In the genomic region with DNA sequence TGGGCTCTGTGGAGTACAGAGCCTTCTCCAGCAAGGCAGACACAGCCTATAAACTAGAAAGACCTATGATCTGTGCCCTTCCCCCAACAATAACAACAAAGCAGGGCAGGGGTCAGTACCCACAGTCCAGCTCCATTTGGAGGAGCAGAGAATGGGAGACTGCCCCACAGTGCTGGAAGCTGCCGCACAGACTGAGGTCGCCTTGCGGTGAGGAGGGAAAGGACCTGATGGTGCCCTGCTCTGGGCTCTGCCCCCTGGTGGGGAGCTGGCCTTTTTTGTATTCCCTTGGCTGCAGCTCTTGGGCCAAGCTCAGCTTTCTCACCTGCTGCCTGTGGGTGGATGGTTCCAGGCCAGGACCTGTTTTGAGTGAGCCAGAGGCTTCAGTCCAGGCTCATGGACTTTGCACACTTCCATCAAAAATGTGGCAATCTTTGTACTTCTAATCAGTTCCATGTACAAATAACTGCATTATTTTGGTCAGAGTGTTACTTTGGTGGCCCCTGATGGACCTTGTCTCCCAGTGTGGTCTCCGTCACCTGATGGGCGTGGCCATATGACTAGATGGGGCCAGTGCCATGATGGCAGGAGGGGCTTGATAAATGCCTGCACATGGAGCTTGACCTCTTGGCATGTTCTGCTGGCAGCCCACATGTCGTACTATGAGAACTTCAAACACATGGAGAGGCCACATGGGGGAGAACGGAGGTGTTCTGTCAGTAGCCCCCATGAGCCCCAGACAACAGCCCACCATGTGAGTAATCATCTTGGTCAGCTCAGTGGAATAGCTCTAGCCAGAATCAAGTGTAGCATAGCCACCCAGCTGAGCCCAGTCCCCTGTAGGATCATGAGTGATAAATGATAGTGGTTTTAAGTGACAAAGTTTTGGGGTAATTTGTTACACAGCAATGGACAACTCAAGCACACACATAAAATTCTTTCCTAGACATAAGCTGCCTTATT, we compare ENCODE assay signal across 1 cellular context.
A peak's percentile ranks its signal among the peaks of the same experiment; 100 is the strongest.
TF ChIP-seq lines count a peak whose summit lies in the region.

No MANE protein-coding gene starts in this region.

TF ChIP-seq in HepG2, 621 proteins besides CTCF, POLR2A, EP300 and RAD21 (continued from another document and continues in another):
- TF ChIP-seq ZFYVE20 (CRISPR knock-in tag; IDR thresholded peaks at IDR 0.05; ENCODE audit: borderline replicate concordance, low read depth) (no peak), ZNF883 (CRISPR knock-in tag; IDR thresholded peaks at IDR 0.05; ENCODE audit: not compliant biosample characterization) (peak; percentile 71), PTBP1 (IDR thresholded peaks at IDR 0.05; ENCODE audit: low read depth, low read length, poor library complexity, severe bottlenecking) (no peak), NRL (CRISPR knock-in tag; IDR thresholded peaks at IDR 0.05; ENCODE audit: borderline replicate concordance) (peak; percentile 78; the same call in 1 of the 2 replicates), REPIN1 (CRISPR knock-in tag; IDR thresholded peaks at IDR 0.05; ENCODE audit: borderline replicate concordance, low read depth) (peak; percentile 83), ZNF724P (CRISPR knock-in tag; IDR thresholded peaks at IDR 0.05; ENCODE audit: borderline replicate concordance) (no peak), SUZ12 (IDR thresholded peaks at IDR 0.05; ENCODE audit: low read depth, low read length) (no peak), NR2C2 (CRISPR knock-in tag; IDR thresholded peaks at IDR 0.05; ENCODE audit: borderline replicate concordance) (peak; percentile 67; the same call in 1 of the 2 replicates), SOX5 (CRISPR knock-in tag; IDR thresholded peaks at IDR 0.05; ENCODE audit: borderline replicate concordance) (peak; percentile 66), ONECUT2 (CRISPR knock-in tag; IDR thresholded peaks at IDR 0.05) (no peak), IRF2 (CRISPR knock-in tag; IDR thresholded peaks at IDR 0.05) (peak; percentile 68; the same call in 1 of the 2 replicates), RORA (CRISPR knock-in tag; IDR thresholded peaks at IDR 0.05) (no peak), NONO (IDR thresholded peaks at IDR 0.05) (no peak), NONO (CRISPR knock-in tag; conservative IDR thresholded peaks at IDR 0.05) (peak; percentile 81), CEBPG (CRISPR knock-in tag; IDR thresholded peaks at IDR 0.05) (peak; percentile 79), HDAC1 (CRISPR knock-in tag; IDR thresholded peaks at IDR 0.05) (peak; percentile 72), ZNF549 (CRISPR knock-in tag; IDR thresholded peaks at IDR 0.05) (no peak), PRMT3 (CRISPR knock-in tag; IDR thresholded peaks at IDR 0.05; ENCODE audit: borderline replicate concordance, low read depth) (peak; percentile 86; the same call in 1 of the 2 replicates), GATAD1 (CRISPR knock-in tag; IDR thresholded peaks at IDR 0.05) (peak; percentile 56), POGZ (CRISPR knock-in tag; IDR thresholded peaks at IDR 0.05) (peak; percentile 77), ZNF33A (CRISPR knock-in tag; IDR thresholded peaks at IDR 0.05; ENCODE audit: borderline replicate concordance) (no peak), SAP130 (CRISPR knock-in tag; IDR thresholded peaks at IDR 0.05; ENCODE audit: low read depth) (peak; percentile 66), ZBTB7B (CRISPR knock-in tag; IDR thresholded peaks at IDR 0.05) (no peak; the same call in 1 of the 2 replicates), PHF21A (CRISPR knock-in tag; IDR thresholded peaks at IDR 0.05) (peak; percentile 71; the same call in 1 of the 2 replicates), KLF15 (CRISPR knock-in tag; IDR thresholded peaks at IDR 0.05; ENCODE audit: borderline replicate concordance) (no peak), NFE2L2 (IDR thresholded peaks at IDR 0.05; ENCODE audit: low read length) (no peak), MAFK (conservative IDR thresholded peaks at IDR 0.05 in 1 of 2, IDR thresholded peaks at IDR 0.05 in 1 of 2; ENCODE audit: low read length in 2 of 2) (no peak), ZNF234 (CRISPR knock-in tag; conservative IDR thresholded peaks at IDR 0.05) (no peak)
- TF ChIP-seq, protein P1, sequence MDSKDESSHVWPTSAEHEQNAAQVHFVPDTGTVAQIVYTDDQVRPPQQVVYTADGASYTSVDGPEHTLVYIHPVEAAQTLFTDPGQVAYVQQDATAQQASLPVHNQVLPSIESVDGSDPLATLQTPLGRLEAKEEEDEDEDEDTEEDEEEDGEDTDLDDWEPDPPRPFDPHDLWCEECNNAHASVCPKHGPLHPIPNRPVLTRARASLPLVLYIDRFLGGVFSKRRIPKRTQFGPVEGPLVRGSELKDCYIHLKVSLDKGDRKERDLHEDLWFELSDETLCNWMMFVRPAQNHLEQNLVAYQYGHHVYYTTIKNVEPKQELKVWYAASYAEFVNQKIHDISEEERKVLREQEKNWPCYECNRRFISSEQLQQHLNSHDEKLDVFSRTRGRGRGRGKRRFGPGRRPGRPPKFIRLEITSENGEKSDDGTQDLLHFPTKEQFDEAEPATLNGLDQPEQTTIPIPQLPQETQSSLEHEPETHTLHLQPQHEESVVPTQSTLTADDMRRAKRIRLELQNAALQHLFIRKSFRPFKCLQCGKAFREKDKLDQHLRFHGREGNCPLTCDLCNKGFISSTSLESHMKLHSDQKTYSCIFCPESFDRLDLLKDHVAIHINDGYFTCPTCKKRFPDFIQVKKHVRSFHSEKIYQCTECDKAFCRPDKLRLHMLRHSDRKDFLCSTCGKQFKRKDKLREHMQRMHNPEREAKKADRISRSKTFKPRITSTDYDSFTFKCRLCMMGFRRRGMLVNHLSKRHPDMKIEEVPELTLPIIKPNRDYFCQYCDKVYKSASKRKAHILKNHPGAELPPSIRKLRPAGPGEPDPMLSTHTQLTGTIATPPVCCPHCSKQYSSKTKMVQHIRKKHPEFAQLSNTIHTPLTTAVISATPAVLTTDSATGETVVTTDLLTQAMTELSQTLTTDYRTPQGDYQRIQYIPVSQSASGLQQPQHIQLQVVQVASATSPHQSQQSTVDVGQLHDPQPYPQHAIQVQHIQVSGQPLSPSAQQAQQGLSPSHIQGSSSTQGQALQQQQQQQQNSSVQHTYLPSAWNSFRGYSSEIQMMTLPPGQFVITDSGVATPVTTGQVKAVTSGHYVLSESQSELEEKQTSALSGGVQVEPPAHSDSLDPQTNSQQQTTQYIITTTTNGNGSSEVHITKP (CRISPR knock-in tag; IDR thresholded peaks at IDR 0.05; ENCODE audit: low read depth): peak; percentile 93
- TF ChIP-seq, protein P2, sequence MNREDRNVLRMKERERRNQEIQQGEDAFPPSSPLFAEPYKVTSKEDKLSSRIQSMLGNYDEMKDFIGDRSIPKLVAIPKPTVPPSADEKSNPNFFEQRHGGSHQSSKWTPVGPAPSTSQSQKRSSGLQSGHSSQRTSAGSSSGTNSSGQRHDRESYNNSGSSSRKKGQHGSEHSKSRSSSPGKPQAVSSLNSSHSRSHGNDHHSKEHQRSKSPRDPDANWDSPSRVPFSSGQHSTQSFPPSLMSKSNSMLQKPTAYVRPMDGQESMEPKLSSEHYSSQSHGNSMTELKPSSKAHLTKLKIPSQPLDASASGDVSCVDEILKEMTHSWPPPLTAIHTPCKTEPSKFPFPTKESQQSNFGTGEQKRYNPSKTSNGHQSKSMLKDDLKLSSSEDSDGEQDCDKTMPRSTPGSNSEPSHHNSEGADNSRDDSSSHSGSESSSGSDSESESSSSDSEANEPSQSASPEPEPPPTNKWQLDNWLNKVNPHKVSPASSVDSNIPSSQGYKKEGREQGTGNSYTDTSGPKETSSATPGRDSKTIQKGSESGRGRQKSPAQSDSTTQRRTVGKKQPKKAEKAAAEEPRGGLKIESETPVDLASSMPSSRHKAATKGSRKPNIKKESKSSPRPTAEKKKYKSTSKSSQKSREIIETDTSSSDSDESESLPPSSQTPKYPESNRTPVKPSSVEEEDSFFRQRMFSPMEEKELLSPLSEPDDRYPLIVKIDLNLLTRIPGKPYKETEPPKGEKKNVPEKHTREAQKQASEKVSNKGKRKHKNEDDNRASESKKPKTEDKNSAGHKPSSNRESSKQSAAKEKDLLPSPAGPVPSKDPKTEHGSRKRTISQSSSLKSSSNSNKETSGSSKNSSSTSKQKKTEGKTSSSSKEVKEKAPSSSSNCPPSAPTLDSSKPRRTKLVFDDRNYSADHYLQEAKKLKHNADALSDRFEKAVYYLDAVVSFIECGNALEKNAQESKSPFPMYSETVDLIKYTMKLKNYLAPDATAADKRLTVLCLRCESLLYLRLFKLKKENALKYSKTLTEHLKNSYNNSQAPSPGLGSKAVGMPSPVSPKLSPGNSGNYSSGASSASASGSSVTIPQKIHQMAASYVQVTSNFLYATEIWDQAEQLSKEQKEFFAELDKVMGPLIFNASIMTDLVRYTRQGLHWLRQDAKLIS (CRISPR knock-in tag; IDR thresholded peaks at IDR 0.05): no peak
- TF ChIP-seq, protein P3, sequence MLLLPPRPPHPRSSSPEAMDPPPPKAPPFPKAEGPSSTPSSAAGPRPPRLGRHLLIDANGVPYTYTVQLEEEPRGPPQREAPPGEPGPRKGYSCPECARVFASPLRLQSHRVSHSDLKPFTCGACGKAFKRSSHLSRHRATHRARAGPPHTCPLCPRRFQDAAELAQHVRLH (CRISPR knock-in tag; IDR thresholded peaks at IDR 0.05; ENCODE audit: borderline replicate concordance, low read depth): peak; percentile 75
- TF ChIP-seq, protein P4, sequence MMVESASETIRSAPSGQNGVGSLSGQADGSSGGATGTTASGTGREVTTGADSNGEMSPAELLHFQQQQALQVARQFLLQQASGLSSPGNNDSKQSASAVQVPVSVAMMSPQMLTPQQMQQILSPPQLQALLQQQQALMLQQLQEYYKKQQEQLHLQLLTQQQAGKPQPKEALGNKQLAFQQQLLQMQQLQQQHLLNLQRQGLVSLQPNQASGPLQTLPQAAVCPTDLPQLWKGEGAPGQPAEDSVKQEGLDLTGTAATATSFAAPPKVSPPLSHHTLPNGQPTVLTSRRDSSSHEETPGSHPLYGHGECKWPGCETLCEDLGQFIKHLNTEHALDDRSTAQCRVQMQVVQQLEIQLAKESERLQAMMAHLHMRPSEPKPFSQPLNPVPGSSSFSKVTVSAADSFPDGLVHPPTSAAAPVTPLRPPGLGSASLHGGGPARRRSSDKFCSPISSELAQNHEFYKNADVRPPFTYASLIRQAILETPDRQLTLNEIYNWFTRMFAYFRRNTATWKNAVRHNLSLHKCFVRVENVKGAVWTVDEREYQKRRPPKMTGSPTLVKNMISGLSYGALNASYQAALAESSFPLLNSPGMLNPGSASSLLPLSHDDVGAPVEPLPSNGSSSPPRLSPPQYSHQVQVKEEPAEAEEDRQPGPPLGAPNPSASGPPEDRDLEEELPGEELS (CRISPR knock-in tag; IDR thresholded peaks at IDR 0.05): peak; percentile 63
- TF ChIP-seq, protein P5, sequence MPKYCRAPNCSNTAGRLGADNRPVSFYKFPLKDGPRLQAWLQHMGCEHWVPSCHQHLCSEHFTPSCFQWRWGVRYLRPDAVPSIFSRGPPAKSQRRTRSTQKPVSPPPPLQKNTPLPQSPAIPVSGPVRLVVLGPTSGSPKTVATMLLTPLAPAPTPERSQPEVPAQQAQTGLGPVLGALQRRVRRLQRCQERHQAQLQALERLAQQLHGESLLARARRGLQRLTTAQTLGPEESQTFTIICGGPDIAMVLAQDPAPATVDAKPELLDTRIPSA (CRISPR knock-in tag; IDR thresholded peaks at IDR 0.05; ENCODE audit: borderline replicate concordance): no peak
- TF ChIP-seq, protein P6, sequence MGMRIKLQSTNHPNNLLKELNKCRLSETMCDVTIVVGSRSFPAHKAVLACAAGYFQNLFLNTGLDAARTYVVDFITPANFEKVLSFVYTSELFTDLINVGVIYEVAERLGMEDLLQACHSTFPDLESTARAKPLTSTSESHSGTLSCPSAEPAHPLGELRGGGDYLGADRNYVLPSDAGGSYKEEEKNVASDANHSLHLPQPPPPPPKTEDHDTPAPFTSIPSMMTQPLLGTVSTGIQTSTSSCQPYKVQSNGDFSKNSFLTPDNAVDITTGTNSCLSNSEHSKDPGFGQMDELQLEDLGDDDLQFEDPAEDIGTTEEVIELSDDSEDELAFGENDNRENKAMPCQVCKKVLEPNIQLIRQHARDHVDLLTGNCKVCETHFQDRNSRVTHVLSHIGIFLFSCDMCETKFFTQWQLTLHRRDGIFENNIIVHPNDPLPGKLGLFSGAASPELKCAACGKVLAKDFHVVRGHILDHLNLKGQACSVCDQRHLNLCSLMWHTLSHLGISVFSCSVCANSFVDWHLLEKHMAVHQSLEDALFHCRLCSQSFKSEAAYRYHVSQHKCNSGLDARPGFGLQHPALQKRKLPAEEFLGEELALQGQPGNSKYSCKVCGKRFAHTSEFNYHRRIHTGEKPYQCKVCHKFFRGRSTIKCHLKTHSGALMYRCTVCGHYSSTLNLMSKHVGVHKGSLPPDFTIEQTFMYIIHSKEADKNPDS (CRISPR knock-in tag; IDR thresholded peaks at IDR 0.05): no peak
- TF ChIP-seq, protein P7, sequence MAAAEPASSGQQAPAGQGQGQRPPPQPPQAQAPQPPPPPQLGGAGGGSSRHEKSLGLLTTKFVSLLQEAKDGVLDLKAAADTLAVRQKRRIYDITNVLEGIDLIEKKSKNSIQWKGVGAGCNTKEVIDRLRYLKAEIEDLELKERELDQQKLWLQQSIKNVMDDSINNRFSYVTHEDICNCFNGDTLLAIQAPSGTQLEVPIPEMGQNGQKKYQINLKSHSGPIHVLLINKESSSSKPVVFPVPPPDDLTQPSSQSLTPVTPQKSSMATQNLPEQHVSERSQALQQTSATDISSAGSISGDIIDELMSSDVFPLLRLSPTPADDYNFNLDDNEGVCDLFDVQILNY (CRISPR knock-in tag; conservative IDR thresholded peaks at IDR 0.05): no peak
